In the genomic region with DNA sequence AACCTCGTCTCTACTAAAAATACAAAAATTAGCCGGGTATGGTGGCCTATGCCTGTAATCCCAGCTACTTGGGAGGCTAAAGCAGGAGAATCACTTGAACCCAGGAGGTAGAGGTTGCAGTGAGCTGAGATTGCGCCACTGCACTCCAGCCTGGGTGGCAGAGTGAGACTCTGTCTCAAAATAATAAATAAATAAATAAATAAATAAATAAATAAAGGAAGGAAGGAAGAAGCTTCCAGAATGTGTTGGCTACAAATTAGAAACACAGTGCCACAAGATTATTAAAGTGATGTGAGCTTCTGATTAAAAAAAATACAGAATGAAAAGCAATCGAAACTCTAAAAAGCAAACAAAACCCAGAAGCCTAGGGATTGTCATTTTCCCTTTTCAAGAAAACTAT, we compare ENCODE assay signal across 12 cellular contexts. TPM values are rescaled to one million over a fixed set of nuclear protein-coding genes. Genes with fewer than 3 reads are reported as not detected.
"Had no signal": no experiment of that assay in that cellular context is flagged by ENCODE, and none has a peak within 500 bp of the region (broad histone marks: within the 10 kb centered on the region; RNA-seq: fewer than 3 reads in every experiment).

No MANE protein-coding gene starts in this region.

RNA-seq across cellular contexts. Expression of a gene that starts 30.4 kb away (rescaled TPM):
- total RNA-seq: OCI-LY7, PC-3, PC-9, Peyer's patch, Right ventricle myocardium inferior, Right ventricle myocardium superior, RPMI7951, SJSA1, SK-MEL-5, T-cell had no signal
- polyA plus RNA-seq: SK-N-SH had no signal

RNA-seq across cellular contexts. Expression of a gene that starts 44.3 kb away (rescaled TPM):
- total RNA-seq: OCI-LY7, Right ventricle myocardium inferior, Right ventricle myocardium superior, RPMI7951, SJCRH30, SJSA1 had no signal
- polyA plus RNA-seq: SK-N-SH had no signal

RNA-seq across cellular contexts. Expression of a gene that starts 52.3 kb away (rescaled TPM):
- total RNA-seq: OCI-LY7, RPMI7951, SJCRH30, SJSA1 had no signal
- polyA plus RNA-seq: SK-N-SH had no signal
